5 cellular contexts compared by ENCODE assay signal in the genomic region with DNA sequence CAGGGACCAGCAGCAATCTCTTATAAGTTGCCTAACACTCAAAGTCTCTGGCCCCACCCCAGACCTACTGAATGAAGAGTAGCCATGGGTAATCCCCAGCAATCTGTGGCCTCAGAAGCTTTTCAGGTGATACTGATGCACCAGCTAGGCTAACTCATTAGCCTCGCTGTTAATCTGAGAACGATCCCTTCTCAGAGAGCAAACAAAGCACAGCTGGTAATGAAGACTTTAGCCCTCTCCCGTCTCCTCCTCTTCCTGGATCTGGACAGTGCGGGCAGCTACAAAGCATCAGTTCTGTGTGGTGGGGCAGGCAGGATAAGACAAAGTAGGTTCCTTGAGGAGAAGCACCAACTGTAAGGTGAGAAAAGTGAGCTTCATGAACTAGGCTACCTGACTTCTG. TPM values are rescaled to one million over a fixed set of nuclear protein-coding genes. Genes with fewer than 3 reads are reported as not detected.
"Had no signal": no experiment of that assay in that cellular context is flagged by ENCODE, and none has a peak within 500 bp of the region (broad histone marks: within the 10 kb centered on the region; RNA-seq: fewer than 3 reads in every experiment).

No MANE protein-coding gene starts in this region.

RNA-seq across cellular contexts. Expression of a gene that starts 3.0 kb away (rescaled TPM):
- total RNA-seq: LHCN-M2, MCF 10A, NCI-H460, Right ventricle myocardium superior, SJSA1 had no signal
